Comparison of ENCODE assay signal across 8 cellular contexts in genomic region chr12:111597731-111598636, GRCh38. TPM values are rescaled to one million over a fixed set of nuclear protein-coding genes. Genes with fewer than 3 reads are reported as not detected.
DNase-seq lines count a peak whose midpoint lies in the region; ATAC-seq lines count a peak whose summit lies in the region.

No MANE protein-coding gene starts in this region.

- H3K27me3 Mint-ChIP-seq in activated CD4-positive, alpha-beta memory T cell treated with anti-CD3 and anti-CD28 coated beads, Interleukin-2, amount 10 ng/mL, durations not matched to agents 7 days and 5 days: no peaks in the 10 kb centered on the region
- no peaks in the 10 kb centered on the region for H3K27me3 Mint-ChIP-seq in stimulated activated memory B cell treated with anti-CD40 and anti-IgM and Interleukin-4, amounts not matched to agents 10 μg/mL and 1 μg/mL and 100 μg/mL, for 72 hours

- peaks cover 36% of the 10 kb centered on the region for H3K4me1 Mint-ChIP-seq in activated CD4-positive, alpha-beta memory T cell treated with anti-CD3 and anti-CD28 coated beads, Interleukin-2, amount 10 ng/mL, durations not matched to agents 7 days and 5 days
- H3K4me1 Mint-ChIP-seq in stimulated activated memory B cell treated with anti-CD40 and anti-IgM and Interleukin-4, amounts not matched to agents 10 μg/mL and 1 μg/mL and 100 μg/mL, for 72 hours: peaks cover 49% of the 10 kb centered on the region

- DNase-seq in COLO668 (lab: John Stamatoyannopoulos, UW; ENCODE audit: unreplicated experiment) (peak; percentile 60), LoVo (ENCODE audit: low spot score) (peak; percentile 12), medulla oblongata (ENCODE audit: extremely low spot score) (peak; percentile 70), NCI-H187 treated with DMSO at 0.1 percent for 48 hours (lab: John Stamatoyannopoulos, UW) (no peak)
- DNase-seq in activated CD4-positive, alpha-beta memory T cell treated with anti-CD3 and anti-CD28 coated beads, Interleukin-2, amount 10 ng/mL, durations not matched to agents 7 days and 5 days: peak; percentile 30
- DNase-seq in effector CD8-positive, alpha-beta T cell (lab: John Stamatoyannopoulos, UW): peak; percentile 5

- H3K9me3 Mint-ChIP-seq in activated CD4-positive, alpha-beta memory T cell treated with anti-CD3 and anti-CD28 coated beads, Interleukin-2, amount 10 ng/mL, durations not matched to agents 7 days and 5 days: no peaks in the 10 kb centered on the region
- H3K9me3 Mint-ChIP-seq in stimulated activated memory B cell treated with anti-CD40 and anti-IgM and Interleukin-4, amounts not matched to agents 10 μg/mL and 1 μg/mL and 100 μg/mL, for 72 hours: no peaks in the 10 kb centered on the region

- POLR2A ChIA-PET in activated CD4-positive, alpha-beta memory T cell treated with anti-CD3 and anti-CD28 coated beads, Interleukin-2, amount 10 ng/mL, durations not matched to agents 7 days and 5 days (lab: Charles Lee): no interaction called here

- CTCF ChIA-PET in activated CD4-positive, alpha-beta memory T cell treated with anti-CD3 and anti-CD28 coated beads, Interleukin-2, amount 10 ng/mL, durations not matched to agents 7 days and 5 days (lab: Charles Lee): no interaction called here

- peak; percentile 5 for ATAC-seq in GM21423 (IDR thresholded peaks at IDR 0.05; ENCODE audit: unreplicated experiment)
- peak; percentile 32 for ATAC-seq in stimulated activated memory B cell treated with anti-CD40 and anti-IgM and Interleukin-4, amounts not matched to agents 10 μg/mL and 1 μg/mL and 100 μg/mL, for 72 hours

- H3K27ac Mint-ChIP-seq in activated CD4-positive, alpha-beta memory T cell treated with anti-CD3 and anti-CD28 coated beads, Interleukin-2, amount 10 ng/mL, durations not matched to agents 7 days and 5 days: peak overlapping the region; percentile 74
- H3K27ac Mint-ChIP-seq in stimulated activated memory B cell treated with anti-CD40 and anti-IgM and Interleukin-4, amounts not matched to agents 10 μg/mL and 1 μg/mL and 100 μg/mL, for 72 hours: peak overlapping the region; percentile 83

- H3K4me3 Mint-ChIP-seq in activated CD4-positive, alpha-beta memory T cell treated with anti-CD3 and anti-CD28 coated beads, Interleukin-2, amount 10 ng/mL, durations not matched to agents 7 days and 5 days: peak overlapping the region; percentile 87
- peak overlapping the region; percentile 89 for H3K4me3 Mint-ChIP-seq in stimulated activated memory B cell treated with anti-CD40 and anti-IgM and Interleukin-4, amounts not matched to agents 10 μg/mL and 1 μg/mL and 100 μg/mL, for 72 hours

- H3K36me3 Mint-ChIP-seq in activated CD4-positive, alpha-beta memory T cell treated with anti-CD3 and anti-CD28 coated beads, Interleukin-2, amount 10 ng/mL, durations not matched to agents 7 days and 5 days (ENCODE audit: low read depth): peaks cover 5% of the 10 kb centered on the region
- H3K36me3 Mint-ChIP-seq in stimulated activated memory B cell treated with anti-CD40 and anti-IgM and Interleukin-4, amounts not matched to agents 10 μg/mL and 1 μg/mL and 100 μg/mL, for 72 hours: no peaks in the 10 kb centered on the region

RNA-seq across cellular contexts. Expression of gene ATXN2, which starts 1.1 kb away (rescaled TPM):
- total RNA-seq in activated CD4-positive, alpha-beta memory T cell treated with anti-CD3 and anti-CD28 coated beads, Interleukin-2, amount 10 ng/mL, durations not matched to agents 7 days and 5 days: 10 to 100 TPM; 35.1 to 35.3 TPM
